Comparison of ENCODE assay signal across 20 cellular contexts in genomic region chr11:62034045-62034355, GRCh38.
DNase-seq lines count a peak whose midpoint lies in the region; ATAC-seq and TF ChIP-seq lines count a peak whose summit lies in the region.
"Had no signal": no experiment of that assay in that cellular context is flagged by ENCODE, and none has a peak within 500 bp of the region (broad histone marks: within the 10 kb centered on the region; RNA-seq: fewer than 3 reads in every experiment).

No MANE protein-coding gene starts in this region.

- CTCF ChIA-PET in CD8-positive, alpha-beta memory T cell (lab: Charles Lee), result interaction anchor here (0.8 kb wide), 1 partner anchor 48 kb away, joined by 3 read pairs; no protein-coding TSS in a partner anchor

- peaks cover 4 to 6% of the 10 kb centered on the region in 2 donors for H3K27me3 Mint-ChIP-seq in CD8-positive, alpha-beta memory T cell
- H3K27me3 Mint-ChIP-seq in chondrocyte (ENCODE audit: low read depth) (no peaks in the 10 kb centered on the region), immature natural killer cell (ENCODE audit: low read depth in 3 of 3) (peaks cover 0 to 15% (median 5%) of the 10 kb centered on the region in 3 donors)
- peaks cover 4% of the 10 kb centered on the region for H3K27me3 Mint-ChIP-seq in activated naive CD8-positive, alpha-beta T cell treated with anti-CD3 and anti-CD28 coated beads, Interleukin-2, amount 50 U/mL, for 24 hours
- H3K27me3 Mint-ChIP-seq: B cell had no signal

- H3K4me1 ChIP-seq in BLaER1 treated with 17β-estradiol and CSF1 and Interleukin-3, amounts not matched to agents 10 nM and 100 nM, result peaks cover 0 to 56% (median 26%) of the 10 kb centered on the region in 10 experiments; a peak in 15 of 20 replicates
- H3K4me1 ChIP-seq in CD8-positive, alpha-beta memory T cell (ENCODE audit: insufficient read depth, low read length), result no peaks in the 10 kb centered on the region

- no peaks in the 10 kb centered on the region for H4K20me1 ChIP-seq in BLaER1 treated with 17β-estradiol and CSF1 and Interleukin-3, amounts not matched to agents 10 nM and 100 nM

- H3K9me3 Mint-ChIP-seq in CD8-positive, alpha-beta memory T cell, result no peaks in the 10 kb centered on the region
- H3K9me3 Mint-ChIP-seq in chondrocyte (ENCODE audit: low read depth) (peaks cover 5% of the 10 kb centered on the region), immature natural killer cell (no peaks in the 10 kb centered on the region)
- peaks cover 5% of the 10 kb centered on the region for H3K9me3 Mint-ChIP-seq in activated naive CD8-positive, alpha-beta T cell treated with anti-CD3 and anti-CD28 coated beads, Interleukin-2, amount 50 U/mL, for 24 hours

- ATAC-seq in HG03039 (IDR thresholded peaks at IDR 0.05; ENCODE audit: unreplicated experiment) (no peak), HG02759 (IDR thresholded peaks at IDR 0.05; ENCODE audit: unreplicated experiment) (no peak), HG03175 (IDR thresholded peaks at IDR 0.05; ENCODE audit: unreplicated experiment) (no peak)
- no peak for ATAC-seq in activated naive CD8-positive, alpha-beta T cell treated with anti-CD3 and anti-CD28 coated beads, Interleukin-2, amount 50 U/mL, for 24 hours

- no peak for TF ChIP-seq CTCF in chondrocyte (IDR thresholded peaks at IDR 0.05)

- H3K4me3 ChIP-seq in BLaER1 treated with 17β-estradiol and CSF1 and Interleukin-3, amounts not matched to agents 10 nM and 100 nM, result peak overlapping the region in 1 of 10 experiments; percentile 14; a peak in 1 of 20 replicates
- no peak overlapping the region for H3K4me3 ChIP-seq in CD8-positive, alpha-beta memory T cell (ENCODE audit: low read length)

- peaks cover 0 to 9% (median 0%) of the 10 kb centered on the region in 11 experiments; a peak in 4 of 22 replicates for H3K36me3 ChIP-seq in BLaER1 treated with 17β-estradiol and CSF1 and Interleukin-3, amounts not matched to agents 10 nM and 100 nM
- no peaks in the 10 kb centered on the region for H3K36me3 ChIP-seq in CD8-positive, alpha-beta memory T cell (ENCODE audit: insufficient read depth, low read length)

- peaks cover 25 to 88% (median 39%) of the 10 kb centered on the region in 11 experiments for H3K9me3 ChIP-seq in BLaER1 treated with 17β-estradiol and CSF1 and Interleukin-3, amounts not matched to agents 10 nM and 100 nM (replicated peaks in 1 of 11)
- no peaks in the 10 kb centered on the region for H3K9me3 ChIP-seq in CD8-positive, alpha-beta memory T cell (ENCODE audit: low read length)

- peak overlapping the region in 10 of 11 experiments; percentile 11 to 69 (median 30); a peak in 14 of 22 replicates for H3K4me2 ChIP-seq in BLaER1 treated with 17β-estradiol and CSF1 and Interleukin-3, amounts not matched to agents 10 nM and 100 nM

- DNase-seq in CD8-positive, alpha-beta memory T cell, result no peak
- DNase-seq in chondrocyte (ENCODE audit: low spot score), result no peak
- no peak for DNase-seq in immature natural killer cell
- no peak for DNase-seq in activated naive CD8-positive, alpha-beta T cell treated with anti-CD3 and anti-CD28 coated beads, Interleukin-2, amount 50 U/mL, for 24 hours
- DNase-seq: CD4-positive, CD25-positive, alpha-beta regulatory T cell; DMS153; GDM1; GOT3; NCI-H1417; NCI-H1694 treated with DMSO at 0.1 percent for 48 hours; NCI-H2081 treated with DMSO at 0.1 percent for 48 hours; NCI-H446; NCI-H526; Right ventricle myocardium superior had no signal

- peaks cover 0 to 12% (median 7%) of the 10 kb centered on the region in 3 donors for H3K4me1 Mint-ChIP-seq in CD8-positive, alpha-beta memory T cell
- H3K4me1 Mint-ChIP-seq in chondrocyte (ENCODE audit: low read depth), result no peaks in the 10 kb centered on the region
- H3K4me1 Mint-ChIP-seq in immature natural killer cell, result peaks cover 0 to 1% of the 10 kb centered on the region in 2 donors
- peaks cover 7% of the 10 kb centered on the region for H3K4me1 Mint-ChIP-seq in activated naive CD8-positive, alpha-beta T cell treated with anti-CD3 and anti-CD28 coated beads, Interleukin-2, amount 50 U/mL, for 24 hours

- peak overlapping the region in 1 of 7 donors; percentile 29 for H3K4me3 Mint-ChIP-seq in CD8-positive, alpha-beta memory T cell
- H3K4me3 Mint-ChIP-seq in chondrocyte (ENCODE audit: unreplicated experiment) (no peak overlapping the region), immature natural killer cell (no peak overlapping the region)
- no peak overlapping the region for H3K4me3 Mint-ChIP-seq in activated naive CD8-positive, alpha-beta T cell treated with anti-CD3 and anti-CD28 coated beads, Interleukin-2, amount 50 U/mL, for 24 hours
- H3K4me3 Mint-ChIP-seq: B cell; CD4-positive, CD25-positive, alpha-beta regulatory T cell had no signal

- POLR2A ChIA-PET in CD8-positive, alpha-beta memory T cell (lab: Charles Lee), result no interaction called here

- H3K9ac ChIP-seq in BLaER1 treated with 17β-estradiol and CSF1 and Interleukin-3, amounts not matched to agents 10 nM and 100 nM, result peak overlapping the region in 6 of 11 experiments; percentile 3 to 62 (median 56); a peak in 11 of 22 replicates

- peak overlapping the region in 5 of 8 donors; percentile 17 to 77 (median 73) for H3K27ac Mint-ChIP-seq in CD8-positive, alpha-beta memory T cell
- H3K27ac Mint-ChIP-seq in chondrocyte (ENCODE audit: unreplicated experiment) (peak overlapping the region; percentile 8), immature natural killer cell (peak overlapping the region in 4 of 6 donors; percentile 62 to 79 (median 66))
- H3K27ac Mint-ChIP-seq in activated naive CD8-positive, alpha-beta T cell treated with anti-CD3 and anti-CD28 coated beads, Interleukin-2, amount 50 U/mL, for 24 hours, result no peak overlapping the region
- H3K27ac Mint-ChIP-seq: B cell had no signal

- no peaks in the 10 kb centered on the region for H3K27me3 ChIP-seq in BLaER1 treated with 17β-estradiol and CSF1 and Interleukin-3, amounts not matched to agents 10 nM and 100 nM
- no peaks in the 10 kb centered on the region for H3K27me3 ChIP-seq in CD8-positive, alpha-beta memory T cell (ENCODE audit: insufficient read depth, low read length, poor library complexity, severe bottlenecking)

- peak overlapping the region in 10 of 11 experiments; percentile 6 to 82 (median 60); a peak in 17 of 22 replicates for H3K27ac ChIP-seq in BLaER1 treated with 17β-estradiol and CSF1 and Interleukin-3, amounts not matched to agents 10 nM and 100 nM
- no peak overlapping the region for H3K27ac ChIP-seq in CD8-positive, alpha-beta memory T cell (ENCODE audit: low read depth, low read length)
- H3K27ac ChIP-seq: HL-60 had no signal

- peaks cover 0 to 4% (median 0%) of the 10 kb centered on the region in 3 donors for H3K36me3 Mint-ChIP-seq in CD8-positive, alpha-beta memory T cell
- H3K36me3 Mint-ChIP-seq in chondrocyte (ENCODE audit: low read depth) (no peaks in the 10 kb centered on the region), immature natural killer cell (no peaks in the 10 kb centered on the region)
- peaks cover 3% of the 10 kb centered on the region for H3K36me3 Mint-ChIP-seq in activated naive CD8-positive, alpha-beta T cell treated with anti-CD3 and anti-CD28 coated beads, Interleukin-2, amount 50 U/mL, for 24 hours (ENCODE audit: low read depth)
